ENCODE assay signal across 1 cellular context in genomic region chr5:186091-187041, GRCh38.
TF ChIP-seq lines count a peak whose summit lies in the region.

No MANE protein-coding gene starts in this region.

TF ChIP-seq in IMR-90, 13 proteins besides CTCF, POLR2A, EP300 and RAD21:
- no peak for TF ChIP-seq BHLHE40 (IDR thresholded peaks at IDR 0.05; ENCODE audit: low read depth, low read length)
- no peak for TF ChIP-seq SMC3 (IDR thresholded peaks at IDR 0.05; ENCODE audit: low read depth, low read length)
- no peak for TF ChIP-seq MAFK (IDR thresholded peaks at IDR 0.05; ENCODE audit: low read depth, low read length)
- TF ChIP-seq RFX5 (IDR thresholded peaks at IDR 0.05; ENCODE audit: low read depth, low read length): no peak
- no peak for TF ChIP-seq ELK1 (IDR thresholded peaks at IDR 0.05; ENCODE audit: borderline replicate concordance, low read depth, low read length)
- TF ChIP-seq FOS (IDR thresholded peaks at IDR 0.05; ENCODE audit: low read depth, low read length): no peak
